ENCODE assay signal across 16 cellular contexts in genomic region chr13:80452279-80452678, GRCh38.
"Had no signal": no experiment of that assay in that cellular context is flagged by ENCODE, and none has a peak within 500 bp of the region (broad histone marks: within the 10 kb centered on the region; RNA-seq: fewer than 3 reads in every experiment).

No MANE protein-coding gene starts in this region.

- H3K27me3 Mint-ChIP-seq: effector memory CD8-positive, alpha-beta T cell; stimulated activated memory B cell treated with anti-CD40 and anti-IgM and Interleukin-4, amounts not matched to agents 10 μg/mL and 1 μg/mL and 100 μg/mL, for 72 hours; stimulated activated naive CD8-positive, alpha-beta T cell treated with anti-CD3 and anti-CD28 coated beads, Interleukin-15, Interleukin-2, amounts not matched to agents 100 ng/mL and 50 ng/mL, for 24 hours had no signal

- H3K27ac ChIP-seq: esophagus squamous epithelium, spleen, tibial artery, upper lobe of left lung, vagina had no signal

- DNase-seq: effector memory CD8-positive, alpha-beta T cell; esophagus squamous epithelium; foreskin fibroblast; kidney glomerular epithelial cell; naive thymus-derived CD8-positive, alpha-beta T cell; posterior cingulate gyrus; stimulated activated CD4-positive, alpha-beta T cell treated with anti-CD3 and anti-CD28 coated beads, Interleukin-15, amount 100 ng/mL, for 24 hours; stimulated activated CD4-positive, alpha-beta T cell treated with anti-CD3 and anti-CD28 coated beads, Interleukin-1b, Interleukin-23, amount 100 ng/mL, for 48 hours; stimulated activated CD4-positive, alpha-beta T cell treated with anti-CD3 and anti-CD28 coated beads, Interleukin-4, amount 100 ng/mL, for 24 hours; tibial artery; upper lobe of left lung had no signal

- ATAC-seq: effector memory CD8-positive, alpha-beta T cell; naive thymus-derived CD8-positive, alpha-beta T cell; sciatic nerve; stimulated activated memory B cell treated with anti-CD40 and anti-IgM and Interleukin-4, amounts not matched to agents 10 μg/mL and 1 μg/mL and 100 μg/mL, for 72 hours had no signal

- H3K9me3 ChIP-seq: esophagus squamous epithelium, spleen, tibial artery, upper lobe of left lung, vagina had no signal

- H3K27ac Mint-ChIP-seq: effector memory CD8-positive, alpha-beta T cell; naive thymus-derived CD8-positive, alpha-beta T cell; stimulated activated memory B cell treated with anti-CD40 and anti-IgM and Interleukin-4, amounts not matched to agents 10 μg/mL and 1 μg/mL and 100 μg/mL, for 72 hours; stimulated activated naive CD8-positive, alpha-beta T cell treated with anti-CD3 and anti-CD28 coated beads, Interleukin-15, Interleukin-2, amounts not matched to agents 100 ng/mL and 50 ng/mL, for 24 hours had no signal

- H3K4me3 ChIP-seq: esophagus squamous epithelium, spleen, tibial artery, upper lobe of left lung, vagina had no signal

- H3K27me3 ChIP-seq: esophagus squamous epithelium, spleen, tibial artery, upper lobe of left lung, vagina had no signal

- H3K4me3 Mint-ChIP-seq: effector memory CD8-positive, alpha-beta T cell; naive thymus-derived CD8-positive, alpha-beta T cell; stimulated activated memory B cell treated with anti-CD40 and anti-IgM and Interleukin-4, amounts not matched to agents 10 μg/mL and 1 μg/mL and 100 μg/mL, for 72 hours; stimulated activated naive CD8-positive, alpha-beta T cell treated with anti-CD3 and anti-CD28 coated beads, Interleukin-15, Interleukin-2, amounts not matched to agents 100 ng/mL and 50 ng/mL, for 24 hours had no signal

- H3K4me1 ChIP-seq: esophagus squamous epithelium, tibial artery, vagina had no signal

- H3K36me3 ChIP-seq: esophagus squamous epithelium, spleen, tibial artery, upper lobe of left lung, vagina had no signal

- H3K36me3 Mint-ChIP-seq: naive thymus-derived CD8-positive, alpha-beta T cell; stimulated activated memory B cell treated with anti-CD40 and anti-IgM and Interleukin-4, amounts not matched to agents 10 μg/mL and 1 μg/mL and 100 μg/mL, for 72 hours had no signal
